8 cellular contexts compared by ENCODE assay signal in the genomic region with DNA sequence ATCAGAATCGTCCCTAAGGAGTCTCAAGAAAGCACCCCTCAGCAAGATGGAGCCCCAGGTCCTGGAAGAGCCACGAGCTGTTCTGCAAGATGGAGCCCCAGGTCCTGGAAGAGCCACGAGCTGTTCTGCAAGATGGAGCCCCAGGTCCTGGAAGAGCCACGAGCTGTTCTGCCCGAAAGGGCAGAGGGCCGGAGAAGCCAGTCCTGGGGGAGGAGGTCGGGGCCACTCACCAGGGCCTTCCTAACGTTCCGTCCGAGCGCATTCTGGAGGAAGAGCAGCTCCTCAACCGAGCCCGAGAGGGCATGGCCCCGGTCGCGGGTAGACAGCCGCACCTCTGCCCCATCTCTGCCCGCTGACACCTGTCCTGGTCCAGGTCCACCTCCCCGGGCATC.
A peak's percentile ranks its signal among the peaks of the same experiment; 100 is the strongest.
DNase-seq lines count a peak whose midpoint lies in the region; ATAC-seq and TF ChIP-seq lines count a peak whose summit lies in the region.
"Not testable (repeated sequence)": the region's sequence is repeated elsewhere in the genome, so short reads cannot be mapped to it uniquely, and the experiment has no call there.

No MANE protein-coding gene starts in this region.

- not testable (repeated sequence) for TF ChIP-seq POLR2A in upper lobe of left lung (IDR thresholded peaks at IDR 0.05)

- peaks cover 12% of the 10 kb centered on the region for H4K20me1 ChIP-seq in Loucy (ENCODE audit: insufficient read depth, low read length, poor library complexity, severe bottlenecking)

- not testable (repeated sequence) for H3K9me3 Mint-ChIP-seq in activated CD4-positive, alpha-beta memory T cell treated with anti-CD3 and anti-CD28 coated beads, Interleukin-2, amount 10 ng/mL, durations not matched to agents 7 days and 5 days

- WGBS in liver = 61% methylated on average over 19 of the region's 19 CpGs
- 49 to 53% methylated on average over 11 to 18 of the region's 19 CpGs for WGBS in upper lobe of left lung, 2 donors

- peaks cover 32% of the 10 kb centered on the region for H3K4me1 ChIP-seq in Loucy (ENCODE audit: insufficient read depth, low read length, poor library complexity, severe bottlenecking)
- H3K4me1 ChIP-seq in liver (ENCODE audit: control insufficient read depth in 4 of 4, insufficient read depth in 4 of 4, low read length in 3 of 4) = not testable (repeated sequence)
- peaks cover 17 to 44% (median 22%) of the 10 kb centered on the region in 4 donors for H3K4me1 ChIP-seq in upper lobe of left lung

- H3F3A ChIP-seq in Loucy (ENCODE audit: low read depth) = not testable (repeated sequence)

- peak overlapping the region; percentile 89 for H3K4me3 Mint-ChIP-seq in activated CD4-positive, alpha-beta memory T cell treated with anti-CD3 and anti-CD28 coated beads, Interleukin-2, amount 10 ng/mL, durations not matched to agents 7 days and 5 days

- not testable (repeated sequence) for H3K9me3 ChIP-seq in Loucy (ENCODE audit: insufficient read depth, low read depth, low read length); liver (ENCODE audit: control insufficient read depth in 4 of 4, low read length in 3 of 4); upper lobe of left lung

- peaks cover 48% of the 10 kb centered on the region for H3K79me2 ChIP-seq in Loucy (ENCODE audit: insufficient read depth, low read length)

- H3K36me3 Mint-ChIP-seq in activated CD4-positive, alpha-beta memory T cell treated with anti-CD3 and anti-CD28 coated beads, Interleukin-2, amount 10 ng/mL, durations not matched to agents 7 days and 5 days (ENCODE audit: low read depth) = peaks cover 16% of the 10 kb centered on the region

- H3K4me3 ChIP-seq in Loucy (ENCODE audit: low read length, poor library complexity, severe bottlenecking) = peak overlapping the region; percentile 76
- H3K4me3 ChIP-seq in liver (ENCODE audit: low read depth in 1 of 3, low read length in 3 of 3) = peak overlapping the region; percentile 24 to 60 (median 41)
- H3K4me3 ChIP-seq in skin epidermis = peak overlapping the region; percentile 41 to 50 (median 46)
- peak overlapping the region; percentile 27 to 67 (median 66) for H3K4me3 ChIP-seq in upper lobe of left lung

- peaks cover 32% of the 10 kb centered on the region for H3K4me1 Mint-ChIP-seq in activated CD4-positive, alpha-beta memory T cell treated with anti-CD3 and anti-CD28 coated beads, Interleukin-2, amount 10 ng/mL, durations not matched to agents 7 days and 5 days

- CTCF ChIA-PET in activated CD4-positive, alpha-beta memory T cell treated with anti-CD3 and anti-CD28 coated beads, Interleukin-2, amount 10 ng/mL, durations not matched to agents 7 days and 5 days (lab: Charles Lee) = interaction anchor here (0.7 to 1.6 kb wide), 4 partner anchors 9 to 67 kb away, joined by 3 to 4 read pairs (median 4); no protein-coding TSS in a partner anchor

- H2AFZ ChIP-seq in Loucy (ENCODE audit: low read length) = peak overlapping the region; percentile 96

- ATAC-seq in GM18502 (IDR thresholded peaks at IDR 0.05; ENCODE audit: poor library complexity, unreplicated experiment) (peak; percentile 35), GM21737 (IDR thresholded peaks at IDR 0.05; ENCODE audit: unreplicated experiment) (peak; percentile 39), upper lobe of left lung (ENCODE audit: low FRiP score in 2 of 2) (peak; percentile 50 to 84)

- peak; percentile 51 for DNase-seq in activated CD4-positive, alpha-beta memory T cell treated with anti-CD3 and anti-CD28 coated beads, Interleukin-2, amount 10 ng/mL, durations not matched to agents 7 days and 5 days
- peak in 5 of 61 donors; percentile 16 to 42 (median 19) for DNase-seq in caudate nucleus (lab: John Stamatoyannopoulos, UW)
- DNase-seq in upper lobe of left lung = peak in 1 of 2 donors; percentile 73

- not testable (repeated sequence) for TF ChIP-seq RAD21 in liver (IDR thresholded peaks at IDR 0.05)

- POLR2A ChIA-PET in activated CD4-positive, alpha-beta memory T cell treated with anti-CD3 and anti-CD28 coated beads, Interleukin-2, amount 10 ng/mL, durations not matched to agents 7 days and 5 days (lab: Charles Lee) = interaction anchor here (1.3 kb wide), 1 partner anchor 14 kb away, joined by 3 read pairs; no protein-coding TSS in a partner anchor

- H3K27ac ChIP-seq in caudate nucleus (ENCODE audit: low read depth, low read length) (peak overlapping the region; percentile 52), liver (ENCODE audit: low read depth in 1 of 2, low read length in 2 of 2) (peak overlapping the region; percentile 71 to 72), skin epidermis (peak overlapping the region in 17 of 21 experiments; percentile 9 to 77 (median 53)), upper lobe of left lung (peak overlapping the region; percentile 71 to 86 (median 83))

- H3K27me3 Mint-ChIP-seq in activated CD4-positive, alpha-beta memory T cell treated with anti-CD3 and anti-CD28 coated beads, Interleukin-2, amount 10 ng/mL, durations not matched to agents 7 days and 5 days = not testable (repeated sequence)

- H3K27ac Mint-ChIP-seq in activated CD4-positive, alpha-beta memory T cell treated with anti-CD3 and anti-CD28 coated beads, Interleukin-2, amount 10 ng/mL, durations not matched to agents 7 days and 5 days = peak overlapping the region; percentile 61

- H3K9me2 ChIP-seq in Loucy (replicated peaks; ENCODE audit: low read depth, low read length) = not testable (repeated sequence)

- peak overlapping the region; percentile 98 for H3K9ac ChIP-seq in Loucy (ENCODE audit: low read depth, low read length, poor library complexity, severe bottlenecking)
- H3K9ac ChIP-seq in liver (ENCODE audit: low read depth in 1 of 2, low read length in 2 of 2) = peak overlapping the region in 1 of 2 donors; percentile 13

- not testable (repeated sequence) for TF ChIP-seq EP300 in upper lobe of left lung (IDR thresholded peaks at IDR 0.05)

- not testable (repeated sequence) for H3K36me3 ChIP-seq in Loucy (ENCODE audit: insufficient read depth, low read length); liver (ENCODE audit: control insufficient read depth in 4 of 4, insufficient read depth in 3 of 4, low read depth in 1 of 4, low read length in 3 of 4); upper lobe of left lung

- not testable (repeated sequence) for TF ChIP-seq CTCF in Loucy (conservative IDR thresholded peaks at IDR 0.05; ENCODE audit: low read length); liver (IDR thresholded peaks at IDR 0.05; ENCODE audit: low read depth, low read length, missing input control); upper lobe of left lung (IDR thresholded peaks at IDR 0.05)

- H3K27me3 ChIP-seq in Loucy (ENCODE audit: insufficient read depth, low read length, poor library complexity, severe bottlenecking); liver (ENCODE audit: control insufficient read depth in 4 of 4, insufficient read depth in 4 of 4, low read length in 3 of 4); upper lobe of left lung: not testable (repeated sequence)

- peak overlapping the region; percentile 97 for H3K4me2 ChIP-seq in Loucy (ENCODE audit: low read depth, low read length, poor library complexity, severe bottlenecking)

TF ChIP-seq in liver, 16 proteins besides CTCF, POLR2A, EP300 and RAD21:
- peak; percentile 8 for TF ChIP-seq YY1 (IDR thresholded peaks at IDR 0.05)
